ENCODE assay signal across 21 cellular contexts in the genomic region with DNA sequence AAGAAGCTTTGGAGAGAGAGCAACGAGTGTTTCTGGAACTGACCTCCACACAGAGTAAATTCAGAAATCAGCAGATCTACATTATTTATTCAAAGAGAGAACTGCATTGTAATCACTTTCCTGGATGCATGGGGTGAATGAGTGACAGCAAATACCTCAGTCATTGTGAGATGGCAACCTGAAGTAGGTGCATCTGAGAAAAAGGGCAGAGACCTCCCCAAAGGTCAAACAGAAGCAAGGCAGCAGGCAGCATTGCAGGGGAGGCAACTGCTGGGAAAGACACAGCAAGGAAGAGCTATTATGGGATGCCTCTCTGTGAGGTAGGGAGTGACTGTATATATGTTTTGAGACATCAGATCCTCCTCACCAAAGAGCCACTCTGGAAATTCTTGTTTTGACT. TPM values are rescaled to one million over a fixed set of nuclear protein-coding genes. Genes with fewer than 3 reads are reported as not detected.
DNase-seq lines count a peak whose midpoint lies in the region; ATAC-seq and TF ChIP-seq lines count a peak whose summit lies in the region.
"Had no signal": no experiment of that assay in that cellular context is flagged by ENCODE, and none has a peak within 500 bp of the region (broad histone marks: within the 10 kb centered on the region; RNA-seq: fewer than 3 reads in every experiment).

No MANE protein-coding gene starts in this region.

- in situ Hi-C loops in GM13977 (cut with MboI; ENCODE audit: low pct_unique_long_range_greater_than_20kb, low sequenced_read_pairs, unreplicated experiment): no loop called here

- POLR2A ChIA-PET in activated CD4-positive, alpha-beta T cell treated with anti-CD3 and anti-CD28 coated beads for 36 hours (lab: Charles Lee): no interaction called here

- H3K9me3 Mint-ChIP-seq in activated CD4-positive, alpha-beta T cell treated with anti-CD3 and anti-CD28 coated beads for 36 hours (ENCODE audit: low read depth): no peaks in the 10 kb centered on the region

- H3K9me3 ChIP-seq in neuronal stem cell (replicated peaks in 1 of 2; ENCODE audit: control insufficient read depth in 2 of 2, insufficient read depth in 1 of 2, low read depth in 1 of 2, low read length in 2 of 2): no peaks in the 10 kb centered on the region
- no peaks in the 10 kb centered on the region for H3K9me3 ChIP-seq in prostate gland

- TF ChIP-seq CTCF in NB4 (IDR thresholded peaks at IDR 0.05; ENCODE audit: low read depth, low read length) (no peak), epithelial cell of esophagus (IDR thresholded peaks at IDR 0.05; ENCODE audit: insufficient read depth, low read depth, low read length, missing control alignments) (no peak), prostate gland (IDR thresholded peaks at IDR 0.05) (no peak), GM13977 (IDR thresholded peaks at IDR 0.05; ENCODE audit: extremely low read depth, insufficient read depth, missing control alignments) (no peak)

- no peak overlapping the region for H3K27ac ChIP-seq in neuronal stem cell (replicated peaks; ENCODE audit: low read length)
- H3K27ac ChIP-seq in prostate gland: no peak overlapping the region
- H3K27ac ChIP-seq: C4-2B, KMS-11, SK-N-MC had no signal

- H3K27me3 Mint-ChIP-seq in activated CD4-positive, alpha-beta T cell treated with anti-CD3 and anti-CD28 coated beads for 36 hours: peaks cover 26% of the 10 kb centered on the region

- H2BK5ac ChIP-seq in neuronal stem cell (ENCODE audit: low read length): no peak overlapping the region

- no peak overlapping the region for H3K4ac ChIP-seq in neuronal stem cell (ENCODE audit: low read length)

- H3K36me3 ChIP-seq in neuronal stem cell (replicated peaks in 1 of 2; ENCODE audit: control insufficient read depth in 2 of 2, insufficient read depth in 2 of 2, low read length in 2 of 2): no peaks in the 10 kb centered on the region
- H3K36me3 ChIP-seq in prostate gland: no peaks in the 10 kb centered on the region

- no peak overlapping the region for H4K91ac ChIP-seq in neuronal stem cell (ENCODE audit: low read depth, low read length, poor library complexity)

- no peaks in the 10 kb centered on the region for H3K79me1 ChIP-seq in neuronal stem cell (ENCODE audit: low read depth, low read length)

- no peak overlapping the region for H4K8ac ChIP-seq in neuronal stem cell (ENCODE audit: low read depth, low read length)

- H3K36me3 Mint-ChIP-seq in activated CD4-positive, alpha-beta T cell treated with anti-CD3 and anti-CD28 coated beads for 36 hours (ENCODE audit: low read depth): no peaks in the 10 kb centered on the region

- H3K4me2 ChIP-seq in neuronal stem cell (ENCODE audit: insufficient read depth, low read length, poor library complexity, severe bottlenecking): no peak overlapping the region
- H3K4me2 ChIP-seq: KMS-11 had no signal

- H3K4me3 ChIP-seq in NB4 (ENCODE audit: low read depth, low read length) (no peak overlapping the region), epithelial cell of esophagus (ENCODE audit: low read length) (no peak overlapping the region), neuronal stem cell (ENCODE audit: low read length in 2 of 2) (no peak overlapping the region), prostate gland (no peak overlapping the region)
- H3K4me3 ChIP-seq: SK-N-MC had no signal

- no peak overlapping the region for H3K27ac Mint-ChIP-seq in activated CD4-positive, alpha-beta T cell treated with anti-CD3 and anti-CD28 coated beads for 36 hours

- WGBS in neuronal stem cell (ENCODE audit: extremely low coverage in 2 of 2, insufficient read length in 2 of 2, insufficient replicate concordance in 1 of 2), 2 donors: no CpG with 5 or more reads among the region's 1 CpG
- 16% methylated on average over 1 of the region's 1 CpG for WGBS in prostate gland

- H3K18ac ChIP-seq in neuronal stem cell (ENCODE audit: low read length): no peak overlapping the region

- H3K27me3 ChIP-seq in neuronal stem cell (ENCODE audit: control insufficient read depth in 3 of 3, insufficient read depth in 3 of 3, low read depth in 1 of 3, low read length in 3 of 3) (no peaks in the 10 kb centered on the region), prostate gland (replicated peaks; ENCODE audit: insufficient read depth) (no peaks in the 10 kb centered on the region)

- TF ChIP-seq POLR2A in NB4 (IDR thresholded peaks at IDR 0.05; ENCODE audit: extremely low read depth, insufficient read length): no peak
- TF ChIP-seq POLR2A in prostate gland (IDR thresholded peaks at IDR 0.05): no peak

- H2AK5ac ChIP-seq in neuronal stem cell (ENCODE audit: low read depth, low read length): no peak overlapping the region

- H2BK15ac ChIP-seq in neuronal stem cell (ENCODE audit: low read length): no peak overlapping the region

- H3K4me1 Mint-ChIP-seq in activated CD4-positive, alpha-beta T cell treated with anti-CD3 and anti-CD28 coated beads for 36 hours: no peaks in the 10 kb centered on the region

- no peak overlapping the region for H3K23ac ChIP-seq in neuronal stem cell (ENCODE audit: low read depth, low read length, poor library complexity)

- CTCF ChIA-PET in activated CD4-positive, alpha-beta T cell treated with anti-CD3 and anti-CD28 coated beads for 36 hours (lab: Charles Lee): no interaction called here

- no peak overlapping the region for H2BK120ac ChIP-seq in neuronal stem cell (ENCODE audit: low read depth, low read length)

- no peak overlapping the region for H3K4me3 Mint-ChIP-seq in activated CD4-positive, alpha-beta T cell treated with anti-CD3 and anti-CD28 coated beads for 36 hours

- H3K4me1 ChIP-seq in neuronal stem cell (ENCODE audit: control insufficient read depth in 2 of 2, insufficient read depth in 1 of 2, low read depth in 1 of 2, low read length in 2 of 2) (peaks cover 1 to 22% of the 10 kb centered on the region in 2 donors), prostate gland (replicated peaks) (no peaks in the 10 kb centered on the region)

- H3K14ac ChIP-seq in neuronal stem cell (ENCODE audit: low read length): no peak overlapping the region

- intact Hi-C loops in activated CD4-positive, alpha-beta T cell treated with anti-CD3 and anti-CD28 coated beads for 36 hours (cut with DNase I, micrococcal nuclease): no loop called here
- intact Hi-C loops in prostate gland (cut with DNase I): no loop called here

- peak overlapping the region; percentile 70 for H2AFZ ChIP-seq in neuronal stem cell (ENCODE audit: low read length)

- peak; percentile 49 for ATAC-seq in activated CD4-positive, alpha-beta T cell treated with anti-CD3 and anti-CD28 coated beads for 36 hours
- ATAC-seq: HCT116, Right ventricle myocardium inferior had no signal

- DNase-seq in activated CD4-positive, alpha-beta T cell treated with anti-CD3 and anti-CD28 coated beads for 36 hours: no peak
- DNase-seq in activated CD4-positive, alpha-beta T cell treated with anti-CD3 and anti-CD28 coated beads, Interleukin-2, amount 50 U/mL, for 48 hours: no peak
- DNase-seq in NB4 (ENCODE audit: low read depth) (peak; percentile 56), epithelial cell of esophagus (ENCODE audit: low read depth) (peak; percentile 12), neuronal stem cell (ENCODE audit: low spot score) (no peak), prostate gland (ENCODE audit: low spot score) (no peak), D341Med (ENCODE audit: low spot score) (no peak), GM13977 (ENCODE audit: low spot score) (no peak)
- DNase-seq: COR-L47; DMS53; NCI-H1436 treated with DMSO at 0.1 percent for 48 hours; NCI-H2081; NCI-H226; NCI-H526; NK-92 treated with Interleukin-12 subunit alpha and Interleukin-12 subunit beta, amount 100 ng/mL, for 24 hours had no signal

- no peak overlapping the region for H2BK12ac ChIP-seq in neuronal stem cell (ENCODE audit: low read length)

- H3K9ac ChIP-seq in neuronal stem cell (ENCODE audit: low read depth, low read length, poor library complexity): no peak overlapping the region
- H3K9ac ChIP-seq: KMS-11 had no signal

RNA-seq across cellular contexts. Expression of a gene that starts 26.5 kb away (rescaled TPM):
- total RNA-seq in activated CD4-positive, alpha-beta T cell treated with anti-CD3 and anti-CD28 coated beads for 36 hours: 10 to 100 TPM; 36.0 to 38.5 TPM
- polyA plus RNA-seq in neuronal stem cell (2013, experiment 1 of 2): 85.0 TPM
- polyA plus RNA-seq in neuronal stem cell (2013, experiment 2 of 2): 87.6 TPM
- 10 to 100 TPM; 28.2 to 47.4 TPM for total RNA-seq in prostate gland

RNA-seq across cellular contexts. Expression of a gene that starts 58.2 kb away (rescaled TPM):
- total RNA-seq in activated CD4-positive, alpha-beta T cell treated with anti-CD3 and anti-CD28 coated beads for 36 hours: not detected
- 2.5 TPM for polyA plus RNA-seq in neuronal stem cell (2013, experiment 1 of 2)
- 2.4 TPM for polyA plus RNA-seq in neuronal stem cell (2013, experiment 2 of 2)
- 1 to 10 TPM in 1 of 2 donors, under 1 TPM in 1; 0.50 to 2.6 TPM for total RNA-seq in prostate gland
- total RNA-seq: G401 had no signal

Comparison
In these comparisons a context has a peak if more than half of its experiments do, and no peak if none do; other contexts are left out.
1. DNase-seq: peak in NB4 (single experiment) and epithelial cell of esophagus (single experiment); none in activated CD4-positive, alpha-beta T cell treated with anti-CD3 and anti-CD28 coated beads for 36 hours (single experiment), activated CD4-positive, alpha-beta T cell treated with anti-CD3 and anti-CD28 coated beads, Interleukin-2, amount 50 U/mL, for 48 hours (0 of 2), neuronal stem cell (single experiment), prostate gland (single experiment), D341Med (single experiment) and GM13977 (single experiment).